Comparison of ENCODE assay signal across 9 cellular contexts in genomic region chr12:108840605-108841328, GRCh38. TPM values are rescaled to one million over a fixed set of nuclear protein-coding genes. Genes with fewer than 3 reads are reported as not detected.
DNase-seq lines count a peak whose midpoint lies in the region; ATAC-seq lines count a peak whose summit lies in the region.
"Had no signal": no experiment of that assay in that cellular context is flagged by ENCODE, and none has a peak within 500 bp of the region (broad histone marks: within the 10 kb centered on the region; RNA-seq: fewer than 3 reads in every experiment).

No MANE protein-coding gene starts in this region.

- peak overlapping the region; percentile 98 for H3K27ac Mint-ChIP-seq in activated T-helper 17 cell treated with anti-CD3 and anti-CD28 coated beads, Interleukin-2, amount 50 U/mL, for 72 hours
- H3K27ac Mint-ChIP-seq in stimulated activated naive B cell treated with anti-CD40 and anti-IgM and Interleukin-4, amounts not matched to agents 10 μg/mL and 1 μg/mL and 100 μg/mL, for 72 hours: peak overlapping the region; percentile 25
- H3K27ac Mint-ChIP-seq in stimulated activated memory B cell treated with anti-CD40 and anti-IgM and Interleukin-4, amounts not matched to agents 10 μg/mL and 1 μg/mL and 100 μg/mL, for 72 hours: no peak overlapping the region

- H3K4me3 ChIP-seq in HUES6 (ENCODE audit: low read depth, low read length) (no peak overlapping the region), right cardiac atrium (ENCODE audit: low read length) (no peak overlapping the region)

- peak overlapping the region; percentile 28 for H3K9ac ChIP-seq in HUES6 (ENCODE audit: low read length)

- intact Hi-C loops in right cardiac atrium (cut with DNase I) (no loop called here), posterior vena cava (cut with DNase I) (no loop called here)

- no peak for ATAC-seq in activated T-helper 17 cell treated with anti-CD3 and anti-CD28 coated beads, Interleukin-2, amount 50 U/mL, for 72 hours (replicated peaks)
- ATAC-seq in right cardiac atrium: no peak
- ATAC-seq in stimulated activated naive B cell treated with anti-CD40 and anti-IgM and Interleukin-4, amounts not matched to agents 10 μg/mL and 1 μg/mL and 100 μg/mL, for 72 hours (replicated peaks): no peak
- no peak for ATAC-seq in stimulated activated memory B cell treated with anti-CD40 and anti-IgM and Interleukin-4, amounts not matched to agents 10 μg/mL and 1 μg/mL and 100 μg/mL, for 72 hours

- peak overlapping the region; percentile 86 for H3K4me3 Mint-ChIP-seq in activated T-helper 17 cell treated with anti-CD3 and anti-CD28 coated beads, Interleukin-2, amount 50 U/mL, for 72 hours
- H3K4me3 Mint-ChIP-seq in stimulated activated naive B cell treated with anti-CD40 and anti-IgM and Interleukin-4, amounts not matched to agents 10 μg/mL and 1 μg/mL and 100 μg/mL, for 72 hours: no peak overlapping the region
- no peak overlapping the region for H3K4me3 Mint-ChIP-seq in stimulated activated memory B cell treated with anti-CD40 and anti-IgM and Interleukin-4, amounts not matched to agents 10 μg/mL and 1 μg/mL and 100 μg/mL, for 72 hours

- no peaks in the 10 kb centered on the region for H3K27me3 Mint-ChIP-seq in activated T-helper 17 cell treated with anti-CD3 and anti-CD28 coated beads, Interleukin-2, amount 50 U/mL, for 72 hours
- no peaks in the 10 kb centered on the region for H3K27me3 Mint-ChIP-seq in stimulated activated naive B cell treated with anti-CD40 and anti-IgM and Interleukin-4, amounts not matched to agents 10 μg/mL and 1 μg/mL and 100 μg/mL, for 72 hours
- no peaks in the 10 kb centered on the region for H3K27me3 Mint-ChIP-seq in stimulated activated memory B cell treated with anti-CD40 and anti-IgM and Interleukin-4, amounts not matched to agents 10 μg/mL and 1 μg/mL and 100 μg/mL, for 72 hours

- peak in 1 of 3 donors; percentile 39 for DNase-seq in right cardiac atrium
- DNase-seq in stimulated activated naive B cell treated with anti-CD40 and anti-IgM and Interleukin-4, amounts not matched to agents 10 μg/mL and 1 μg/mL and 100 μg/mL, for 72 hours: no peak
- no peak for DNase-seq in posterior vena cava (ENCODE audit: low spot score)
- no peak for DNase-seq in NCI-H69 (lab: John Stamatoyannopoulos, UW)
- DNase-seq: retina had no signal

- H3K36me3 Mint-ChIP-seq in activated T-helper 17 cell treated with anti-CD3 and anti-CD28 coated beads, Interleukin-2, amount 50 U/mL, for 72 hours (ENCODE audit: low read depth): peaks cover 65% of the 10 kb centered on the region
- H3K36me3 Mint-ChIP-seq in stimulated activated naive B cell treated with anti-CD40 and anti-IgM and Interleukin-4, amounts not matched to agents 10 μg/mL and 1 μg/mL and 100 μg/mL, for 72 hours: peaks cover 20 to 35% of the 10 kb centered on the region in 2 donors
- peaks cover 39% of the 10 kb centered on the region for H3K36me3 Mint-ChIP-seq in stimulated activated memory B cell treated with anti-CD40 and anti-IgM and Interleukin-4, amounts not matched to agents 10 μg/mL and 1 μg/mL and 100 μg/mL, for 72 hours

- no peaks in the 10 kb centered on the region for H3K27me3 ChIP-seq in HUES6 (ENCODE audit: control insufficient read depth, insufficient read depth, low read length)
- H3K27me3 ChIP-seq in right cardiac atrium (ENCODE audit: control insufficient read depth, insufficient read depth): no peaks in the 10 kb centered on the region

- H3K27ac ChIP-seq in HUES6 (ENCODE audit: low read depth, low read length) (peak overlapping the region; percentile 56; the same call in 1 of the 2 replicates), right cardiac atrium (ENCODE audit: low read length) (peak overlapping the region; percentile 32)

- no peaks in the 10 kb centered on the region for H3K9me3 Mint-ChIP-seq in activated T-helper 17 cell treated with anti-CD3 and anti-CD28 coated beads, Interleukin-2, amount 50 U/mL, for 72 hours
- H3K9me3 Mint-ChIP-seq in stimulated activated naive B cell treated with anti-CD40 and anti-IgM and Interleukin-4, amounts not matched to agents 10 μg/mL and 1 μg/mL and 100 μg/mL, for 72 hours: no peaks in the 10 kb centered on the region
- H3K9me3 Mint-ChIP-seq in stimulated activated memory B cell treated with anti-CD40 and anti-IgM and Interleukin-4, amounts not matched to agents 10 μg/mL and 1 μg/mL and 100 μg/mL, for 72 hours: no peaks in the 10 kb centered on the region

- H3K9me3 ChIP-seq in HUES6 (ENCODE audit: control insufficient read depth, insufficient read depth, low read depth, low read length) (peaks cover 4% of the 10 kb centered on the region; the same call in 1 of the 2 replicates), right cardiac atrium (ENCODE audit: control insufficient read depth, low read length) (no peaks in the 10 kb centered on the region)

- H3K36me3 ChIP-seq in HUES6 (ENCODE audit: control insufficient read depth, insufficient read depth, low read length): peaks cover 19% of the 10 kb centered on the region

- peaks cover 35% of the 10 kb centered on the region for H3K4me1 ChIP-seq in HUES6 (ENCODE audit: control insufficient read depth, insufficient read depth, low read length)
- peaks cover 27% of the 10 kb centered on the region for H3K4me1 ChIP-seq in right cardiac atrium (ENCODE audit: control insufficient read depth, insufficient read depth, low read length)

- peaks cover 15% of the 10 kb centered on the region for H3K4me1 Mint-ChIP-seq in activated T-helper 17 cell treated with anti-CD3 and anti-CD28 coated beads, Interleukin-2, amount 50 U/mL, for 72 hours
- H3K4me1 Mint-ChIP-seq in stimulated activated naive B cell treated with anti-CD40 and anti-IgM and Interleukin-4, amounts not matched to agents 10 μg/mL and 1 μg/mL and 100 μg/mL, for 72 hours: peaks cover 20 to 35% of the 10 kb centered on the region in 2 donors
- peaks cover 31% of the 10 kb centered on the region for H3K4me1 Mint-ChIP-seq in stimulated activated memory B cell treated with anti-CD40 and anti-IgM and Interleukin-4, amounts not matched to agents 10 μg/mL and 1 μg/mL and 100 μg/mL, for 72 hours

- 54% methylated on average over 20 of the region's 20 CpGs for WGBS in right cardiac atrium

RNA-seq across cellular contexts. Expression of gene SSH1, which starts 16.6 kb away (rescaled TPM):
- total RNA-seq in activated T-helper 17 cell treated with anti-CD3 and anti-CD28 coated beads, Interleukin-2, amount 50 U/mL, for 72 hours: 10 to 100 TPM; 60.8 to 95.4 TPM
- total RNA-seq in right cardiac atrium: 10 to 100 TPM; 39.2 to 46.6 (median 41.5) TPM
- 11.6 TPM for polyA plus RNA-seq in right cardiac atrium
- total RNA-seq in posterior vena cava: 10 to 100 TPM; 34.7 to 43.9 TPM

RNA-seq across cellular contexts. Expression of gene DAO, which starts 39.1 kb away (rescaled TPM):
- total RNA-seq in activated T-helper 17 cell treated with anti-CD3 and anti-CD28 coated beads, Interleukin-2, amount 50 U/mL, for 72 hours: not detected
- total RNA-seq in right cardiac atrium (not detected), posterior vena cava (under 1 TPM in 1 of 2 donors, not detected in 1; 0.28 TPM)
- not detected for polyA plus RNA-seq in right cardiac atrium
- total RNA-seq: H4 had no signal
